In the genomic region with DNA sequence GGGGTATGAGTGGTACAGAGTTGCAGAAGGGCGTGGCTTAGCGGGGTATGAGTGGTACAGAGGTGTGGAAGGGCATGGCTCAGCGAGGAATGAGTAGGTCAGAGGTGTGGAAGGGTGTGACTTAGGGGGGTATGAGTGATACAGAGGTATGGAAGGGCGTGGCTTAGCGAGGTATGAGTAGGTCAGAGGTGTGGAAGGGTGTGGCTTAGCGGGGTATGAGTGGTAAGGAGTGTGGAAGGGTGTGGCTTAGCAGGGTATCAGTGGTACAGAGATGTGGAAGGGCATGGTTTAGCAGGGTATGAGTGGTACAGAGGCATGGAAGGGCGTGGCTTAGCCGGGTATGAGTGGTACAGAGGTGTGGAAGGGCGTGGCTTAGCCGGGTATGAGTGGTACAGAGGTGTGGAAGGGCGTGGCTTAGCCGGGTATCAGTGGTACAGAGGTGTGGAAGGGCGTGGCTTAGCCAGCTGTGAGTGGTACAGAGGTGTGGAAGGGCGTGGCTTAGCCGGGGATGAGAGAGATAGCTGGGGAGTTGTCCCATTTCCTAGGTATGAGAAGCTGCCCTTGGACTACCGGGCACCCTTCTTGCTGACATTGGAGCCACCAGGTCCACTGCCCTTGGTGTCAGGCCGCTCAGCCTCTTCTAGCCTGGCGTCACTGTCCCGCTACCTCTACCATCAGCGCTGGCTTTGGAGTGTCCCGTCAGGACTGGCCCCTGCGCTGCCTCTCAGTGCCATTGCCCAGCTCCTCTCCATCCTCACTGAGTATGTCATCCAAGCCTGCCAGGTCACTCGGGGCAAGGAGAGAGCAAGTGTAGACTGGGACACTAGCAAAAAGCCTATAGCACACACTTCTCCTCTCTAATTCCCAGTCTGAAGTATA, we compare ENCODE assay signal across 17 cellular contexts. TPM values are rescaled to one million over a fixed set of nuclear protein-coding genes. Genes with fewer than 3 reads are reported as not detected.
A peak's percentile ranks its signal among the peaks of the same experiment; 100 is the strongest.
DNase-seq lines count a peak whose midpoint lies in the region; ATAC-seq and TF ChIP-seq lines count a peak whose summit lies in the region.
"Had no signal": no experiment of that assay in that cellular context is flagged by ENCODE, and none has a peak within 500 bp of the region (broad histone marks: within the 10 kb centered on the region; RNA-seq: fewer than 3 reads in every experiment).

No MANE protein-coding gene starts in this region.

- no peak overlapping the region for H2AFZ ChIP-seq in HCT116 (ENCODE audit: low read depth, low read length, poor library complexity, severe bottlenecking)

- POLR2A ChIA-PET in HCT116 (lab: Charles Lee): no interaction called here

- TF ChIP-seq RAD21 in HCT116 (IDR thresholded peaks at IDR 0.05; ENCODE audit: low read depth): no peak

- H3K4me1 ChIP-seq in HCT116 (ENCODE audit: control insufficient read depth in 1 of 2, insufficient read depth in 2 of 2, low read length in 2 of 2) (peaks cover 8 to 38% of the 10 kb centered on the region in 2 experiments), colonic mucosa (no peaks in the 10 kb centered on the region)
- H3K4me1 ChIP-seq: BLaER1 treated with 17β-estradiol and CSF1 and Interleukin-3, amounts not matched to agents 10 nM and 100 nM; gastrocnemius medialis; prostate gland had no signal

- RAD21 ChIA-PET in HCT116 (lab: Charles Lee; ENCODE audit: low non-redundant PET in 1 of 2, low total read pairs in 2 of 2, uncharacterized antibody in 2 of 2, unreplicated experiment in 2 of 2): interaction anchor here in 1 of 2 experiments (0.7 kb wide), 1 partner anchor 24 kb away, joined by 3 read pairs; no protein-coding TSS in a partner anchor

- H3K9me3 Mint-ChIP-seq in natural killer cell: peaks cover 5 to 8% of the 10 kb centered on the region in 2 donors

- H3K4me3 Mint-ChIP-seq in natural killer cell: no peak overlapping the region

- H3K4me1 Mint-ChIP-seq in natural killer cell: peaks cover 15 to 16% of the 10 kb centered on the region in 2 donors

- H3K36me3 ChIP-seq in HCT116 (ENCODE audit: control insufficient read depth in 1 of 2, insufficient read depth in 2 of 2, low read length in 2 of 2): peaks cover 20 to 34% of the 10 kb centered on the region in 2 experiments; a peak in 3 of 4 replicates
- H3K36me3 ChIP-seq in colonic mucosa: peaks cover 47% of the 10 kb centered on the region

- H3K79me2 ChIP-seq in HCT116 (ENCODE audit: insufficient read depth, low read length): no peaks in the 10 kb centered on the region

- H3K4me3 ChIP-seq in HCT116 (replicated peaks in 1 of 2; ENCODE audit: low read depth in 1 of 2, low read length in 2 of 2) (no peak overlapping the region), colonic mucosa (no peak overlapping the region)
- H3K4me3 ChIP-seq: BLaER1 treated with 17β-estradiol and CSF1 and Interleukin-3, amounts not matched to agents 10 nM and 100 nM; gastrocnemius medialis; prostate gland; thyroid gland had no signal

- peak overlapping the region; percentile 81 to 82 for H3K27ac Mint-ChIP-seq in natural killer cell

- ATAC-seq in HCT116 (peak; percentile 82), natural killer cell (peak in 2 of 3 donors; percentile 12 to 34)
- ATAC-seq: gastrocnemius medialis had no signal

- no peaks in the 10 kb centered on the region for H3K9me2 ChIP-seq in HCT116 (ENCODE audit: insufficient read depth)

- no peaks in the 10 kb centered on the region for H4K20me1 ChIP-seq in HCT116 (ENCODE audit: insufficient read depth)

- TF ChIP-seq POLR2A in HCT116 (IDR thresholded peaks at IDR 0.05; ENCODE audit: borderline replicate concordance, extremely low read depth, insufficient read depth, insufficient read length): no peak

- H3K9me3 ChIP-seq in HCT116 (ENCODE audit: control insufficient read depth in 1 of 2, insufficient read depth in 1 of 2, low read depth in 1 of 2, low read length in 2 of 2): no peaks in the 10 kb centered on the region
- H3K9me3 ChIP-seq in colonic mucosa: no peaks in the 10 kb centered on the region
- H3K9me3 ChIP-seq: BLaER1 treated with 17β-estradiol and CSF1 and Interleukin-3, amounts not matched to agents 10 nM and 100 nM; gastrocnemius medialis; prostate gland; thyroid gland had no signal

- H3K27ac ChIP-seq in HCT116 (ENCODE audit: low read depth, low read length) (peak overlapping the region; percentile 50), colonic mucosa (no peak overlapping the region)
- H3K27ac ChIP-seq: BLaER1 treated with 17β-estradiol and CSF1 and Interleukin-3, amounts not matched to agents 10 nM and 100 nM; brain microvascular endothelial cell; gastrocnemius medialis; prostate gland; thyroid gland had no signal

- CTCF ChIA-PET in HCT116 (lab: Charles Lee): no interaction called here

- in situ Hi-C loops in Caki2 (cut with HindIII; ENCODE audit: low pct_unique_long_range_greater_than_20kb, low sequenced_read_pairs): no loop called here

- H3K9ac ChIP-seq in HCT116 (ENCODE audit: low read length) (no peak overlapping the region), colonic mucosa (ENCODE audit: low read depth in 2 of 2, low read length in 2 of 2) (no peak overlapping the region)
- H3K9ac ChIP-seq: BLaER1 treated with 17β-estradiol and CSF1 and Interleukin-3, amounts not matched to agents 10 nM and 100 nM had no signal

- DNase-seq in Caki2 (ENCODE audit: low read depth) (peak; percentile 16), HCT116 (ENCODE audit: low read depth, low spot score) (peak; percentile 63), colonic mucosa (peak; percentile 53), natural killer cell (no peak), AG20443 (ENCODE audit: low spot score) (no peak), H4 (ENCODE audit: low spot score) (no peak), NCI-H82 (lab: John Stamatoyannopoulos, UW) (no peak)
- DNase-seq: activated naive CD4-positive, alpha-beta T cell treated with Interleukin-2 at 50 U/mL for 16 hours; brain microvascular endothelial cell; effector memory CD4-positive, alpha-beta T cell; gastrocnemius medialis; NCI-H1694 treated with DMSO at 0.1 percent for 48 hours; NCI-H69; RPMI8226; thyroid gland had no signal

- H3K36me3 Mint-ChIP-seq in natural killer cell: peaks cover 8% of the 10 kb centered on the region

- no peaks in the 10 kb centered on the region for H3K27me3 ChIP-seq in HCT116 (ENCODE audit: insufficient read depth, low read length)
- H3K27me3 ChIP-seq in colonic mucosa: no peaks in the 10 kb centered on the region
- H3K27me3 ChIP-seq: BLaER1 treated with 17β-estradiol and CSF1 and Interleukin-3, amounts not matched to agents 10 nM and 100 nM; brain microvascular endothelial cell; gastrocnemius medialis; thyroid gland had no signal

- intact Hi-C loops in HCT116 (cut with micrococcal nuclease): no loop called here
- intact Hi-C loops in colonic mucosa (cut with DNase I): no loop called here
- intact Hi-C loops in natural killer cell (cut with micrococcal nuclease): no loop called here

- H3K27me3 Mint-ChIP-seq in natural killer cell (ENCODE audit: low read depth in 2 of 2): no peaks in the 10 kb centered on the region

- no peak for TF ChIP-seq CTCF in HCT116 (IDR thresholded peaks at IDR 0.05 in 2 of 3, conservative IDR thresholded peaks at IDR 0.05 in 1 of 3; ENCODE audit: borderline replicate concordance in 1 of 3, insufficient read depth in 1 of 3, low read depth in 2 of 3, low read length in 2 of 3)
- no peak for TF ChIP-seq CTCF in colonic mucosa (IDR thresholded peaks at IDR 0.05)
- no peak for TF ChIP-seq CTCF in natural killer cell (IDR thresholded peaks at IDR 0.05)

- BruUV-seq in HCT116 (replicated peaks; lab: Mats Ljungman, UMichigan): no TSS peak

- H3K4me2 ChIP-seq in HCT116 (ENCODE audit: low read length): peak overlapping the region; percentile 54
- H3K4me2 ChIP-seq: BLaER1 treated with 17β-estradiol and CSF1 and Interleukin-3, amounts not matched to agents 10 nM and 100 nM had no signal

TF ChIP-seq in HCT116, 20 proteins besides CTCF, POLR2A, EP300 and RAD21:
- TF ChIP-seq POLR2AphosphoS5 (IDR thresholded peaks at IDR 0.05; ENCODE audit: low read depth, low read length) (no peak), SP1 (IDR thresholded peaks at IDR 0.05; ENCODE audit: low read depth) (peak; percentile 36), EGR1 (IDR thresholded peaks at IDR 0.05; ENCODE audit: low read depth) (no peak)
TF ChIP-seq in HCT116: peak in this region for 1.

RNA-seq across cellular contexts. Expression of a gene that starts 29.8 kb away (rescaled TPM):
- 40.6 and 79.4 TPM in 2 replicates for total RNA-seq in Caki2 (2014; rRNA removed; shearing (Covaris generic); ENCODE audit: low replicate concordance)
- total RNA-seq in HCT116 (2021; ENCODE audit: unreplicated experiment): 13.9 TPM
- 16.9 and 18.1 TPM in 2 replicates for polyA plus RNA-seq in HCT116 (2012)
- 10 to 100 TPM; 50.8 to 55.6 TPM for total RNA-seq in colonic mucosa
- 10 to 100 TPM in 1 of 3 donors, 1 to 10 TPM in 2; 7.0 to 14.2 (median 8.6) TPM for total RNA-seq in natural killer cell
- total RNA-seq in H4 (2014; rRNA removed; shearing (Covaris generic)): 32.4 and 35.1 TPM in 2 replicates

RNA-seq across cellular contexts. Expression of a gene that starts 34.2 kb away (rescaled TPM):
- 6.1 and 13.3 TPM in 2 replicates for total RNA-seq in Caki2 (2014; rRNA removed; shearing (Covaris generic); ENCODE audit: low replicate concordance)
- total RNA-seq in HCT116 (2021; ENCODE audit: unreplicated experiment) (43.0 TPM), colonic mucosa (10 to 100 TPM; 34.8 to 50.5 TPM), natural killer cell (100 to 1,000 TPM; 103 to 128 (median 123) TPM)
- 12.7 and 14.5 TPM in 2 replicates for polyA plus RNA-seq in HCT116 (2012)
- total RNA-seq in H4 (2014; rRNA removed; shearing (Covaris generic)): 4.2 and 6.3 TPM in 2 replicates

RNA-seq across cellular contexts. Expression of a gene that starts 34.3 kb away (rescaled TPM):
- total RNA-seq in Caki2 (2014; rRNA removed; shearing (Covaris generic); ENCODE audit: low replicate concordance): 43.0 and 59.0 TPM in 2 replicates
- total RNA-seq in HCT116 (2021; ENCODE audit: unreplicated experiment) (36.0 TPM), colonic mucosa (10 to 100 TPM; 39.2 to 51.3 TPM), natural killer cell (10 to 100 TPM; 17.8 to 26.8 (median 22.0) TPM)
- 45.6 and 50.9 TPM in 2 replicates for polyA plus RNA-seq in HCT116 (2012)
- 113 and 119 TPM in 2 replicates for total RNA-seq in H4 (2014; rRNA removed; shearing (Covaris generic))

RNA-seq across cellular contexts. Expression of a gene that starts 56.1 kb away (rescaled TPM):
- 92.7 and 104 TPM in 2 replicates for total RNA-seq in Caki2 (2014; rRNA removed; shearing (Covaris generic); ENCODE audit: low replicate concordance)
- total RNA-seq in HCT116 (2021; ENCODE audit: unreplicated experiment) (91.3 TPM), colonic mucosa (100 to 1,000 TPM; 165 to 176 TPM), natural killer cell (10 to 100 TPM; 53.2 to 73.0 (median 67.5) TPM)
- 157 and 159 TPM in 2 replicates for polyA plus RNA-seq in HCT116 (2012)
- 120 and 138 TPM in 2 replicates for total RNA-seq in H4 (2014; rRNA removed; shearing (Covaris generic))

Comparison
In these comparisons a context has a peak if more than half of its experiments do, and no peak if none do; other contexts are left out.
1. DNase-seq: peak in Caki2 (single experiment), HCT116 (single experiment) and colonic mucosa (single experiment); none in natural killer cell (single experiment), AG20443 (single experiment), H4 (single experiment) and NCI-H82 (single experiment).